Comparison of ENCODE assay signal across 8 cellular contexts in the genomic region with DNA sequence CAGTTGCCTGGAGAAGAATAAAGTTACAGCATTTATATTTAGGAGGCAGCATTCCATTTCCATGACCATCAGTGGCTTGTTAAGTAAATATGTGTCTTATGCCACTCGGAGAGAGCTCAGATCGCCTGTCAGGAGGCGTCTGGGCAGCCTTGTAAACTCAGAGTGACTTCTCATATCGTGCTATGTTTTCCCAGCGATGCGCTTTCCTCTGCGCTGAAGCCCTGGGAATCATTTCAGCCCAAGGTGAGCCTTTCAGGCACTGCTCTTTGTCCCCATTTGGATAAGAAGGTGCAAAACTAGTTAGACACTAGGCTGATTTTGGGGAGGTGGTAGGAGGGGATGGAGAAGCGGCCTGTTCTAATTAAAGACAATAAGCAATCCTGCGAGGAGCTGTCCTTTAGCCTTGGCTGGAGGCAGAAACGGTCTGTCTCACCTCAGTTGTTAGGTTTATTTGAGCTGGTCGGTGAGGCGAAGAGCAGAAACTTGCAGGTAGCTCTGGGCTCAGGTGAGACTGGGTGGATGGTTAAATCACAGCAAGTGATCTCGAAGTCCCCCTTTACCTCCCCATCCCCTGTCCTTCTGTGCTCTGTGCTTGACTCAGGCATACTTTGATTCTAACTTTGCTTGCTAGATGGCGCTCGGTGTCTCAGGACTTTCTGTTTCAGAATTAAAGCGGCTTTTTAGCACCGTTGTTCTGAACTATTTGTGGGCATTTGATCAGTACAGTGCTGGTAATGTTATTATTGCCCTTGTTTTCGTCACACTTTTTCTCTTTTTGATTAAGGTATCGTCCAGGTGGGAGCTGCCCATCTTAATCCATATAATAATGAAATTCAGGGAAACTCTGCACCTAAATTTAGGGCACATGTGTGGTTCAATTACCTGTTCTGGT. TPM values are rescaled to one million over a fixed set of nuclear protein-coding genes. Genes with fewer than 3 reads are reported as not detected.
DNase-seq lines count a peak whose midpoint lies in the region; ATAC-seq and TF ChIP-seq lines count a peak whose summit lies in the region.

No MANE protein-coding gene starts in this region.

- peak overlapping the region; percentile 28 to 83 for H3K4me3 Mint-ChIP-seq in CD14-positive monocyte

- H3K9me3 ChIP-seq in body of pancreas (no peaks in the 10 kb centered on the region), uterus (no peaks in the 10 kb centered on the region)

- TF ChIP-seq POLR2A in body of pancreas (IDR thresholded peaks at IDR 0.05) (no peak), uterus (IDR thresholded peaks at IDR 0.05) (no peak)

- H3K36me3 Mint-ChIP-seq in CD14-positive monocyte = peaks cover 3 to 9% of the 10 kb centered on the region in 2 donors

- peaks cover 8% of the 10 kb centered on the region for H3K4me1 Mint-ChIP-seq in CD14-positive monocyte

- no peak overlapping the region for H3K4me3 ChIP-seq in body of pancreas
- no peak overlapping the region for H3K4me3 ChIP-seq in uterus

- WGBS in body of pancreas, 2 donors = 5 to 10% methylated on average over 19 of the region's 19 CpGs

- H3K27me3 ChIP-seq in body of pancreas (peaks cover 0 to 65% of the 10 kb centered on the region in 2 donors), uterus (peaks cover 23 to 47% of the 10 kb centered on the region in 2 donors)

- TF ChIP-seq CTCF in CD14-positive monocyte (IDR thresholded peaks at IDR 0.05) = peak; percentile 36
- peak in 6 of 7 experiments; percentile 29 to 54 (median 39) for TF ChIP-seq CTCF in body of pancreas (IDR thresholded peaks at IDR 0.05)
- TF ChIP-seq CTCF in uterus (IDR thresholded peaks at IDR 0.05) = peak; percentile 27 to 42 (median 32)

- peaks cover 0 to 24% (median 14%) of the 10 kb centered on the region in 7 donors for H3K9me3 Mint-ChIP-seq in CD14-positive monocyte

- H3K27ac Mint-ChIP-seq in CD14-positive monocyte = no peak overlapping the region

- ATAC-seq in GM18498 (IDR thresholded peaks at IDR 0.05; ENCODE audit: unreplicated experiment) = peak; percentile 87
- ATAC-seq in HG02870 (IDR thresholded peaks at IDR 0.05; ENCODE audit: unreplicated experiment) = peak; percentile 88
- ATAC-seq in body of pancreas = peak; percentile 66

- H3K4me1 ChIP-seq in body of pancreas (peaks cover 13% of the 10 kb centered on the region), uterus (peaks cover 0 to 4% of the 10 kb centered on the region in 2 donors)

- H3K36me3 ChIP-seq in body of pancreas (replicated peaks in 1 of 2; ENCODE audit: insufficient read depth in 1 of 2, low read depth in 2 of 2) (no peaks in the 10 kb centered on the region), uterus (no peaks in the 10 kb centered on the region)

- no peak for DNase-seq in CD14-positive monocyte (ENCODE audit: low spot score)
- peak; percentile 31 for DNase-seq in NCI-H446 treated with DMSO at 0.1 percent for 48 hours (lab: John Stamatoyannopoulos, UW)
- peak in 2 of 4 donors; percentile 55 to 57 for DNase-seq in body of pancreas
- DNase-seq in kidney glomerular epithelial cell (lab: John Stamatoyannopoulos, UW) = peak; percentile 83
- DNase-seq in uterus = no peak
- DNase-seq in NCI-H187 (lab: John Stamatoyannopoulos, UW) = no peak

- intact Hi-C loops in CD14-positive monocyte (cut with micrococcal nuclease) = no loop called here
- intact Hi-C loops in body of pancreas (cut with DNase I) = no loop called here
- intact Hi-C loops in uterus (cut with DNase I; ENCODE audit: low total_unique reads) = no loop called here

- H3K27me3 Mint-ChIP-seq in CD14-positive monocyte (ENCODE audit: low read depth in 3 of 3) = peaks cover 53 to 99% (median 84%) of the 10 kb centered on the region in 3 donors

- H3K27ac ChIP-seq in body of pancreas (no peak overlapping the region), uterus (no peak overlapping the region)

RNA-seq across cellular contexts. Expression of a gene that starts 24.6 kb away (rescaled TPM):
- not detected for polyA plus RNA-seq in CD14-positive monocyte
- total RNA-seq in body of pancreas = 10 to 100 TPM; 16.9 to 33.0 TPM
- total RNA-seq in uterus = 10 to 100 TPM; 26.8 to 55.0 (median 40.6) TPM

RNA-seq across cellular contexts. Expression of a gene that starts 26.6 kb away (rescaled TPM):
- not detected for polyA plus RNA-seq in CD14-positive monocyte
- total RNA-seq in body of pancreas (1 to 10 TPM; 4.9 to 5.3 TPM), uterus (10 to 100 TPM in 3 of 4 donors, 1 to 10 TPM in 1; 4.4 to 46.1 (median 19.9) TPM)

Comparison
In these comparisons a context has a peak if more than half of its experiments do, and no peak if none do; other contexts are left out.
1. DNase-seq: peak in NCI-H446 treated with DMSO at 0.1 percent for 48 hours (single experiment) and kidney glomerular epithelial cell (single experiment); none in CD14-positive monocyte (single experiment), uterus (0 of 2) and NCI-H187 (0 of 2).
2. Peak in every context shown above with its lines, with median percentiles within 50 percentile points of each other: CTCF ChIP-seq and ATAC-seq.